In genomic region chr4:148443550-148444295, GRCh38 we compare ENCODE assay signal across 8 cellular contexts. TPM values are rescaled to one million over a fixed set of nuclear protein-coding genes. Genes with fewer than 3 reads are reported as not detected.
DNase-seq lines count a peak whose midpoint lies in the region; ATAC-seq, FAIRE-seq and TF ChIP-seq lines count a peak whose summit lies in the region.

No MANE protein-coding gene starts in this region.

- no peaks in the 10 kb centered on the region for H3K9me2 ChIP-seq in PC-9 (ENCODE audit: insufficient read depth)

- H3K9me3 ChIP-seq in PC-9 (ENCODE audit: insufficient read depth, low read depth): no peaks in the 10 kb centered on the region
- H3K9me3 ChIP-seq in iPS-15b (ENCODE audit: control insufficient read depth, insufficient read depth, low read length): no peaks in the 10 kb centered on the region
- no peaks in the 10 kb centered on the region for H3K9me3 ChIP-seq in small intestine (ENCODE audit: control insufficient read depth, low read depth)

- H3F3A ChIP-seq in PC-9 (ENCODE audit: insufficient read depth, low read depth): no peaks in the 10 kb centered on the region

- no peak for FAIRE-seq in small intestine (lab: Jason Lieb, UNC)

- H3K4me1 ChIP-seq in PC-9 (replicated peaks; ENCODE audit: insufficient read depth) (peaks cover 13% of the 10 kb centered on the region; the same call in 1 of the 2 replicates), iPS-15b (ENCODE audit: control insufficient read depth, insufficient read depth, low read length) (peaks cover 14% of the 10 kb centered on the region), small intestine (ENCODE audit: control insufficient read depth in 2 of 2, insufficient read depth in 1 of 2, low read depth in 1 of 2, low read length in 1 of 2) (no peaks in the 10 kb centered on the region)

- ATAC-seq in activated naive CD8-positive, alpha-beta T cell treated with anti-CD3 and anti-CD28 coated beads, Interleukin-2, amount 50 U/mL, for 24 hours: no peak
- ATAC-seq in HG03565 (IDR thresholded peaks at IDR 0.05; ENCODE audit: unreplicated experiment): no peak

- H3K4me3 Mint-ChIP-seq in activated naive CD8-positive, alpha-beta T cell treated with anti-CD3 and anti-CD28 coated beads, Interleukin-2, amount 50 U/mL, for 24 hours: peak overlapping the region; percentile 94

- DNase-seq in PC-9: no peak
- peak; percentile 51 for DNase-seq in activated naive CD8-positive, alpha-beta T cell treated with anti-CD3 and anti-CD28 coated beads, Interleukin-2, amount 50 U/mL, for 24 hours
- peak; percentile 45 for DNase-seq in small intestine
- no peak for DNase-seq in RPMI8226
- DNase-seq in NCI-H1105 treated with DMSO at 0.1 percent for 48 hours (lab: John Stamatoyannopoulos, UW): no peak

- no peaks in the 10 kb centered on the region for H4K20me1 ChIP-seq in PC-9 (ENCODE audit: insufficient read depth)

- no peaks in the 10 kb centered on the region for H3K9me3 Mint-ChIP-seq in activated naive CD8-positive, alpha-beta T cell treated with anti-CD3 and anti-CD28 coated beads, Interleukin-2, amount 50 U/mL, for 24 hours

- H3K36me3 Mint-ChIP-seq in activated naive CD8-positive, alpha-beta T cell treated with anti-CD3 and anti-CD28 coated beads, Interleukin-2, amount 50 U/mL, for 24 hours (ENCODE audit: low read depth): no peaks in the 10 kb centered on the region

- peak overlapping the region; percentile 98 for H3K4me2 ChIP-seq in PC-9

- WGBS in small intestine, 3 donors: 0 to 1% (median 0%) methylated on average over 61 of the region's 61 CpGs

- peak overlapping the region; percentile 19; the same call in 1 of the 2 replicates for H3K27ac ChIP-seq in C4-2B
- no peak overlapping the region for H3K27ac ChIP-seq in PC-9
- peak overlapping the region; percentile 65 to 77 for H3K27ac ChIP-seq in small intestine (ENCODE audit: low read depth in 1 of 2, low read length in 1 of 2)

- peaks cover 47% of the 10 kb centered on the region for H3K4me1 Mint-ChIP-seq in activated naive CD8-positive, alpha-beta T cell treated with anti-CD3 and anti-CD28 coated beads, Interleukin-2, amount 50 U/mL, for 24 hours

- POLR2A ChIA-PET in PC-9 (lab: Charles Lee; ENCODE audit: unreplicated experiment): no interaction called here

- no TSS peak for BruUV-seq in PC-9 (replicated peaks; lab: Mats Ljungman, UMichigan)

- peak overlapping the region; percentile 84 for H3K27ac Mint-ChIP-seq in activated naive CD8-positive, alpha-beta T cell treated with anti-CD3 and anti-CD28 coated beads, Interleukin-2, amount 50 U/mL, for 24 hours

- H3K27me3 Mint-ChIP-seq in activated naive CD8-positive, alpha-beta T cell treated with anti-CD3 and anti-CD28 coated beads, Interleukin-2, amount 50 U/mL, for 24 hours: peaks cover 4% of the 10 kb centered on the region

- H3K27me3 ChIP-seq in PC-9 (ENCODE audit: insufficient read depth, low read depth) (peaks cover 20% of the 10 kb centered on the region), iPS-15b (ENCODE audit: control insufficient read depth, insufficient read depth, low read length) (peaks cover 62% of the 10 kb centered on the region), small intestine (ENCODE audit: control insufficient read depth in 2 of 2, insufficient read depth in 2 of 2, low read length in 2 of 2) (no peaks in the 10 kb centered on the region)

- H3K4me3 ChIP-seq in PC-9 (peak overlapping the region; percentile 74; the same call in 1 of the 2 replicates), iPS-15b (ENCODE audit: low read depth, low read length) (peak overlapping the region; percentile 88), small intestine (ENCODE audit: low read depth in 1 of 2, low read length in 2 of 2) (peak overlapping the region; percentile 78 to 85)

- H3K79me2 ChIP-seq in PC-9 (ENCODE audit: low read depth): no peaks in the 10 kb centered on the region

- CTCF ChIA-PET in PC-9 (lab: Charles Lee): no interaction called here

- H3K36me3 ChIP-seq in PC-9 (ENCODE audit: low read depth) (no peaks in the 10 kb centered on the region), iPS-15b (ENCODE audit: control insufficient read depth, insufficient read depth, low read length) (no peaks in the 10 kb centered on the region), small intestine (ENCODE audit: control insufficient read depth in 2 of 2, insufficient read depth in 2 of 2, low read length in 2 of 2) (no peaks in the 10 kb centered on the region)

- no peak overlapping the region for H3K9ac ChIP-seq in iPS-15b (ENCODE audit: low read depth, low read length)

- TF ChIP-seq CTCF in C4-2B (conservative IDR thresholded peaks at IDR 0.05) (no peak), PC-9 (conservative IDR thresholded peaks at IDR 0.05) (no peak)

- H2AFZ ChIP-seq in PC-9: peak overlapping the region; percentile 99; the same call in 1 of the 2 replicates

- intact Hi-C loops in PC-9 (cut with micrococcal nuclease; ENCODE audit: unreplicated experiment): loop anchor here (2.0 to 10.0 kb wide), 3 partner anchors 347 to 819 kb away; no protein-coding TSS in a partner anchor

RNA-seq across cellular contexts. Expression of gene NR3C2, which starts 1.5 kb away (rescaled TPM):
- total RNA-seq in PC-9 (2021): 0.93 and 0.96 TPM in 2 replicates
- polyA plus RNA-seq in small intestine: 10 to 100 TPM in 1 of 3 donors, 1 to 10 TPM in 2; 6.0 to 10.5 (median 8.4) TPM

Comparison
In these comparisons a context has a peak if more than half of its experiments do, and no peak if none do; other contexts are left out.
1. DNase-seq: peak in activated naive CD8-positive, alpha-beta T cell treated with anti-CD3 and anti-CD28 coated beads, Interleukin-2, amount 50 U/mL, for 24 hours (single experiment) and small intestine (single experiment); none in PC-9 (0 of 2), RPMI8226 (single experiment) and NCI-H1105 treated with DMSO at 0.1 percent for 48 hours (single experiment).
2. Peak in every context shown above with its lines, with median percentiles within 50 percentile points of each other: H3K4me3 ChIP-seq.